ENCODE assay signal across 1 cellular context in genomic region chr11:3942160-3942955, GRCh38.
TF ChIP-seq lines count a peak whose summit lies in the region.

No MANE protein-coding gene starts in this region.

TF ChIP-seq in HepG2, 621 proteins besides CTCF, POLR2A, EP300 and RAD21 (continued from another document and continues in another):
- TF ChIP-seq, protein P1, sequence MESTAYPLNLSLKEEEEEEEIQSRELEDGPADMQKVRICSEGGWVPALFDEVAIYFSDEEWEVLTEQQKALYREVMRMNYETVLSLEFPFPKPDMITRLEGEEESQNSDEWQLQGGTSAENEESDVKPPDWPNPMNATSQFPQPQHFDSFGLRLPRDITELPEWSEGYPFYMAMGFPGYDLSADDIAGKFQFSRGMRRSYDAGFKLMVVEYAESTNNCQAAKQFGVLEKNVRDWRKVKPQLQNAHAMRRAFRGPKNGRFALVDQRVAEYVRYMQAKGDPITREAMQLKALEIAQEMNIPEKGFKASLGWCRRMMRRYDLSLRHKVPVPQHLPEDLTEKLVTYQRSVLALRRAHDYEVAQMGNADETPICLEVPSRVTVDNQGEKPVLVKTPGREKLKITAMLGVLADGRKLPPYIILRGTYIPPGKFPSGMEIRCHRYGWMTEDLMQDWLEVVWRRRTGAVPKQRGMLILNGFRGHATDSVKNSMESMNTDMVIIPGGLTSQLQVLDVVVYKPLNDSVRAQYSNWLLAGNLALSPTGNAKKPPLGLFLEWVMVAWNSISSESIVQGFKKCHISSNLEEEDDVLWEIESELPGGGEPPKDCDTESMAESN (CRISPR knock-in tag; conservative IDR thresholded peaks at IDR 0.05) = no peak
- TF ChIP-seq ZUFSP (CRISPR knock-in tag; IDR thresholded peaks at IDR 0.05; ENCODE audit: borderline replicate concordance) = no peak
- no peak for TF ChIP-seq ZNF331 (CRISPR knock-in tag; IDR thresholded peaks at IDR 0.05)
- TF ChIP-seq SOX13 (IDR thresholded peaks at IDR 0.05) = no peak
- TF ChIP-seq SOX13 (CRISPR knock-in tag; conservative IDR thresholded peaks at IDR 0.05 in 1 of 2, IDR thresholded peaks at IDR 0.05 in 1 of 2) = peak in 1 of 2 experiments; percentile 67; a peak in 2 of 4 replicates
- 0 out of 2 replicates have a peak, but pooled peaks have one; percentile 16 for TF ChIP-seq PPARG (CRISPR knock-in tag; conservative IDR thresholded peaks at IDR 0.05)
- no peak for TF ChIP-seq FOXP1 (IDR thresholded peaks at IDR 0.05)
- 0 out of 2 replicates have a peak, but pooled peaks have one; percentile 4 for TF ChIP-seq FOXP1 (CRISPR knock-in tag; IDR thresholded peaks at IDR 0.05)
- no peak for TF ChIP-seq NFYB (CRISPR knock-in tag; IDR thresholded peaks at IDR 0.05)
- no peak for TF ChIP-seq ZBTB7B (CRISPR knock-in tag; IDR thresholded peaks at IDR 0.05)
- TF ChIP-seq CEBPB (IDR thresholded peaks at IDR 0.05; ENCODE audit: borderline replicate concordance, low read depth, low read length) = no peak
- no peak for TF ChIP-seq SMAD9 (CRISPR knock-in tag; IDR thresholded peaks at IDR 0.05)
- TF ChIP-seq SRF (IDR thresholded peaks at IDR 0.05; ENCODE audit: low read depth, low read length) = no peak
- TF ChIP-seq ZNF652 (CRISPR knock-in tag; IDR thresholded peaks at IDR 0.05; ENCODE audit: borderline replicate concordance, low read depth) = peak; percentile 47; the same call in 1 of the 2 replicates
- peak; percentile 91; the same call in 1 of the 2 replicates for TF ChIP-seq FOXJ3 (CRISPR knock-in tag; IDR thresholded peaks at IDR 0.05; ENCODE audit: borderline replicate concordance)
- no peak for TF ChIP-seq RFXANK (CRISPR knock-in tag; IDR thresholded peaks at IDR 0.05)
- TF ChIP-seq, protein P2, sequence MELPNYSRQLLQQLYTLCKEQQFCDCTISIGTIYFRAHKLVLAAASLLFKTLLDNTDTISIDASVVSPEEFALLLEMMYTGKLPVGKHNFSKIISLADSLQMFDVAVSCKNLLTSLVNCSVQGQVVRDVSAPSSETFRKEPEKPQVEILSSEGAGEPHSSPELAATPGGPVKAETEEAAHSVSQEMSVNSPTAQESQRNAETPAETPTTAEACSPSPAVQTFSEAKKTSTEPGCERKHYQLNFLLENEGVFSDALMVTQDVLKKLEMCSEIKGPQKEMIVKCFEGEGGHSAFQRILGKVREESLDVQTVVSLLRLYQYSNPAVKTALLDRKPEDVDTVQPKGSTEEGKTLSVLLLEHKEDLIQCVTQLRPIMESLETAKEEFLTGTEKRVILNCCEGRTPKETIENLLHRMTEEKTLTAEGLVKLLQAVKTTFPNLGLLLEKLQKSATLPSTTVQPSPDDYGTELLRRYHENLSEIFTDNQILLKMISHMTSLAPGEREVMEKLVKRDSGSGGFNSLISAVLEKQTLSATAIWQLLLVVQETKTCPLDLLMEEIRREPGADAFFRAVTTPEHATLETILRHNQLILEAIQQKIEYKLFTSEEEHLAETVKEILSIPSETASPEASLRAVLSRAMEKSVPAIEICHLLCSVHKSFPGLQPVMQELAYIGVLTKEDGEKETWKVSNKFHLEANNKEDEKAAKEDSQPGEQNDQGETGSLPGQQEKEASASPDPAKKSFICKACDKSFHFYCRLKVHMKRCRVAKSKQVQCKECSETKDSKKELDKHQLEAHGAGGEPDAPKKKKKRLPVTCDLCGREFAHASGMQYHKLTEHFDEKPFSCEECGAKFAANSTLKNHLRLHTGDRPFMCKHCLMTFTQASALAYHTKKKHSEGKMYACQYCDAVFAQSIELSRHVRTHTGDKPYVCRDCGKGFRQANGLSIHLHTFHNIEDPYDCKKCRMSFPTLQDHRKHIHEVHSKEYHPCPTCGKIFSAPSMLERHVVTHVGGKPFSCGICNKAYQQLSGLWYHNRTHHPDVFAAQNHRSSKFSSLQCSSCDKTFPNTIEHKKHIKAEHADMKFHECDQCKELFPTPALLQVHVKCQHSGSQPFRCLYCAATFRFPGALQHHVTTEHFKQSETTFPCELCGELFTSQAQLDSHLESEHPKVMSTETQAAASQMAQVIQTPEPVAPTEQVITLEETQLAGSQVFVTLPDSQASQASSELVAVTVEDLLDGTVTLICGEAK (IDR thresholded peaks at IDR 0.05) = no peak
- TF ChIP-seq, protein P2 (CRISPR knock-in tag; IDR thresholded peaks at IDR 0.05) = no peak
- peak; percentile 66 for TF ChIP-seq HDAC2 (CRISPR knock-in tag; IDR thresholded peaks at IDR 0.05)
- no peak for TF ChIP-seq HOMEZ (CRISPR knock-in tag; IDR thresholded peaks at IDR 0.05; ENCODE audit: low read depth)
- no peak for TF ChIP-seq AGO1 (IDR thresholded peaks at IDR 0.05; ENCODE audit: low read depth, low read length, poor library complexity, severe bottlenecking)
- TF ChIP-seq ZNF775 (CRISPR knock-in tag; IDR thresholded peaks at IDR 0.05; ENCODE audit: borderline replicate concordance) = no peak
- TF ChIP-seq JUND (CRISPR knock-in tag; IDR thresholded peaks at IDR 0.05) = no peak
- peak; percentile 84 for TF ChIP-seq TARDBP (CRISPR knock-in tag; IDR thresholded peaks at IDR 0.05)
- TF ChIP-seq ZBTB39 (CRISPR knock-in tag; IDR thresholded peaks at IDR 0.05) = no peak
- no peak for TF ChIP-seq TIGD3 (CRISPR knock-in tag; IDR thresholded peaks at IDR 0.05; ENCODE audit: borderline replicate concordance)
- TF ChIP-seq E2F2 (CRISPR knock-in tag; IDR thresholded peaks at IDR 0.05; ENCODE audit: borderline replicate concordance) = no peak
- TF ChIP-seq AHDC1 (CRISPR knock-in tag; IDR thresholded peaks at IDR 0.05; ENCODE audit: borderline replicate concordance) = peak; percentile 81; the same call in 1 of the 2 replicates
- 0 out of 2 replicates have a peak, but pooled peaks have one; percentile 58 for TF ChIP-seq SMYD3 (CRISPR knock-in tag; IDR thresholded peaks at IDR 0.05)
- TF ChIP-seq ZNF44 (CRISPR knock-in tag; IDR thresholded peaks at IDR 0.05) = peak; percentile 74; the same call in 1 of the 2 replicates
- no peak for TF ChIP-seq ZNF121 (CRISPR knock-in tag; IDR thresholded peaks at IDR 0.05)
- TF ChIP-seq MIXL1 (CRISPR knock-in tag; IDR thresholded peaks at IDR 0.05) = no peak
- TF ChIP-seq ELF1 (CRISPR knock-in tag; IDR thresholded peaks at IDR 0.05) = no peak
